Comparison of ENCODE assay signal across 25 cellular contexts in the genomic region with DNA sequence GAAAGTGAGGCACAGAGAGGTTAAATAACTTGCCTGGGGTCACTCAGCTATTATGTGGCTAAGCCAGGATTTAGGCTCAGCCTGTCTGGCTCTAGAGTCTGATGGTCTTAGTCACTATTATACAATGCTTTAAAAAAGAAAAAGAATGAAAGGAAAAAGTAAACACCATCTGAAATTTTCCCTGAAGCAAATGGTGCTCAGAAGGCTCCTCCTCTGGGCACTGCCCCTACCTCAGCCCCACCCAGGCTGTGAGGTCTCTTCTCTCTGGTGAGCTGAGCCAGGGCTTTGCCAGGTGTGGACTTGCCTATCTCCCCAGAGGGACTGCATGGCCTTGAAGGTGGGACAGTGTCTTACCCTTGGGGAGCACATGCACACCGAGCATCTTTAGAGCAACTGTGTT.
"Had no signal": no experiment of that assay in that cellular context is flagged by ENCODE, and none has a peak within 500 bp of the region (broad histone marks: within the 10 kb centered on the region; RNA-seq: fewer than 3 reads in every experiment).

No MANE protein-coding gene starts in this region.

- ATAC-seq: activated CD8-positive, alpha-beta T cell treated with anti-CD3 and anti-CD28 coated beads, Interleukin-2, amount 10 ng/mL, durations not matched to agents 7 days and 5 days; activated T-cell treated with anti-CD3 and anti-CD28 coated beads, Interleukin-2, amount 50 U/mL, for 72 hours; gastroesophageal sphincter; heart right ventricle; left colon; right lobe of liver; T-helper 17 cell had no signal

- H3K36me3 ChIP-seq: brain microvascular endothelial cell, gastroesophageal sphincter, heart right ventricle, neural progenitor cell, ovary, right lobe of liver, stomach, thoracic aorta had no signal

- H3K9ac ChIP-seq: neural progenitor cell had no signal

- H3K4me3 ChIP-seq: gastroesophageal sphincter, heart right ventricle, lung, neural progenitor cell, ovary, right lobe of liver, stomach, thoracic aorta had no signal

- H3K9me3 ChIP-seq: gastroesophageal sphincter, heart right ventricle, ovary, right lobe of liver, stomach, thoracic aorta had no signal

- H3K4me3 Mint-ChIP-seq: activated B cell treated with CpG ODN at 0.5 μM for 24 hours; activated CD4-positive, alpha-beta T cell treated with anti-CD3 and anti-CD28 coated beads, Interleukin-2, amount 10 ng/mL, durations not matched to agents 24 days and 14 days; activated CD8-positive, alpha-beta T cell treated with anti-CD3 and anti-CD28 coated beads, Interleukin-2, amount 10 ng/mL, durations not matched to agents 7 days and 5 days; activated naive CD8-positive, alpha-beta T cell treated with anti-CD3 and anti-CD28 coated beads for 36 hours; activated T-cell treated with anti-CD3 and anti-CD28 coated beads, Interleukin-2, amount 50 U/mL, for 72 hours; dendritic cell treated with granulocyte-macrophage colony-stimulating factor and Interleukin-4, amounts not matched to agents 40 ng/mL and 50 ng/mL, for 4 days; naive B cell; neural progenitor cell; T-helper 17 cell had no signal

- H3K27ac Mint-ChIP-seq: activated B cell treated with CpG ODN at 0.5 μM for 24 hours; activated CD4-positive, alpha-beta T cell treated with anti-CD3 and anti-CD28 coated beads, Interleukin-2, amount 10 ng/mL, durations not matched to agents 24 days and 14 days; activated CD8-positive, alpha-beta T cell treated with anti-CD3 and anti-CD28 coated beads, Interleukin-2, amount 10 ng/mL, durations not matched to agents 7 days and 5 days; activated naive CD8-positive, alpha-beta T cell treated with anti-CD3 and anti-CD28 coated beads for 36 hours; activated T-cell treated with anti-CD3 and anti-CD28 coated beads, Interleukin-2, amount 50 U/mL, for 72 hours; dendritic cell treated with granulocyte-macrophage colony-stimulating factor and Interleukin-4, amounts not matched to agents 40 ng/mL and 50 ng/mL, for 4 days; naive B cell; neural progenitor cell; T-helper 17 cell had no signal

- H3K9me3 Mint-ChIP-seq: activated B cell treated with CpG ODN at 0.5 μM for 24 hours, neural progenitor cell had no signal

- H2AFZ ChIP-seq: neural progenitor cell had no signal

- H3K27me3 ChIP-seq: brain microvascular endothelial cell, gastroesophageal sphincter, heart right ventricle, neural progenitor cell, ovary, right lobe of liver, stomach had no signal

- H3K27ac ChIP-seq: brain microvascular endothelial cell, gastroesophageal sphincter, heart right ventricle, neural progenitor cell, ovary, right lobe of liver, stomach, thoracic aorta had no signal

- H3K4me2 ChIP-seq: neural progenitor cell had no signal

- H3K4me1 Mint-ChIP-seq: activated B cell treated with CpG ODN at 0.5 μM for 24 hours; activated CD4-positive, alpha-beta T cell treated with anti-CD3 and anti-CD28 coated beads, Interleukin-2, amount 10 ng/mL, durations not matched to agents 24 days and 14 days had no signal

- H3K36me3 Mint-ChIP-seq: activated naive CD8-positive, alpha-beta T cell treated with anti-CD3 and anti-CD28 coated beads for 36 hours; naive B cell; neural progenitor cell had no signal

- H3K27me3 Mint-ChIP-seq: activated naive CD8-positive, alpha-beta T cell treated with anti-CD3 and anti-CD28 coated beads for 36 hours; T-helper 17 cell had no signal

- DNase-seq: activated B cell treated with CpG ODN at 0.5 μM for 24 hours; activated CD4-positive, alpha-beta T cell treated with anti-CD3 and anti-CD28 coated beads, Interleukin-2, amount 10 ng/mL, durations not matched to agents 24 days and 14 days; activated CD8-positive, alpha-beta memory T cell treated with anti-CD3 and anti-CD28 coated beads, Interleukin-2, amount 50 U/mL, for 48 hours; activated CD8-positive, alpha-beta T cell treated with anti-CD3 and anti-CD28 coated beads, Interleukin-2, amount 10 ng/mL, durations not matched to agents 7 days and 5 days; activated gamma-delta T cell; activated naive CD8-positive, alpha-beta T cell treated with anti-CD3 and anti-CD28 coated beads for 36 hours; activated T-cell treated with anti-CD3 and anti-CD28 coated beads, Interleukin-2, amount 50 U/mL, for 72 hours; amygdala; brain microvascular endothelial cell; cerebellar nuclear complex; effector memory CD4-positive, alpha-beta T cell; heart right ventricle; left colon; midbrain; naive B cell; ovary; right lobe of liver; stimulated activated CD4-positive, alpha-beta T cell treated with anti-CD3 and anti-CD28 coated beads, Interleukin-1b, Interleukin-23, amount 100 ng/mL, for 48 hours; stomach; T-helper 17 cell had no signal

- H3K4me1 ChIP-seq: right lobe of liver had no signal
